Comparison of ENCODE assay signal across 15 cellular contexts in the genomic region with DNA sequence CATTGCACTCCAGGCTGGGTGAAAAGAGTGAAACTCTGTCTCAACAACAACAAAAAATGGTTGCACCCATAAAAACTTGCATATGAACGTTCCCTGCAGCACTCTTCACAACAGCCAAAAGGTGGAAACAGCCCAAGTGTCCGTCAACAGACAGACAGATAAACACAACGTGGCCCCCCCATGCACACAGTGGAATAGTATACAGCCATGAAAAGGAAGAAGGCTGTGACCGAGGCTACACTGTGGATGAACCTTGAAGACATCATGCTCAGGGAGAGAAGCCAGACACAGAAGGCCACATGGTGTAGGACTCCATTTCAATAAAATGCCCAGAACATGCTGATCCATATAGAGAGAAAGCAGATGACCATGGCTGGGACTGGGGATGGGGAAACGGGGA. TPM values are rescaled to one million over a fixed set of nuclear protein-coding genes. Genes with fewer than 3 reads are reported as not detected.
A peak's percentile ranks its signal among the peaks of the same experiment; 100 is the strongest.
DNase-seq lines count a peak whose midpoint lies in the region; ATAC-seq and TF ChIP-seq lines count a peak whose summit lies in the region.
"Had no signal": no experiment of that assay in that cellular context is flagged by ENCODE, and none has a peak within 500 bp of the region (broad histone marks: within the 10 kb centered on the region; RNA-seq: fewer than 3 reads in every experiment).

No MANE protein-coding gene starts in this region.

- no peak overlapping the region for H3K9ac ChIP-seq in BLaER1

- H3K27me3 Mint-ChIP-seq in CD8-positive, alpha-beta memory T cell: peaks cover 0 to 7% of the 10 kb centered on the region in 2 donors
- H3K27me3 Mint-ChIP-seq in naive thymus-derived CD8-positive, alpha-beta T cell: no peaks in the 10 kb centered on the region

- no peak overlapping the region for H3K4me3 Mint-ChIP-seq in CD8-positive, alpha-beta memory T cell
- H3K4me3 Mint-ChIP-seq in naive thymus-derived CD8-positive, alpha-beta T cell: no peak overlapping the region

- peaks cover 0 to 3% (median 0%) of the 10 kb centered on the region in 5 donors for H3K9me3 Mint-ChIP-seq in CD8-positive, alpha-beta memory T cell
- H3K9me3 Mint-ChIP-seq in naive thymus-derived CD8-positive, alpha-beta T cell: peaks cover 0 to 1% (median 0%) of the 10 kb centered on the region in 9 donors

- peaks cover 23 to 65% (median 32%) of the 10 kb centered on the region in 3 donors for H3K36me3 Mint-ChIP-seq in CD8-positive, alpha-beta memory T cell
- H3K36me3 Mint-ChIP-seq in naive thymus-derived CD8-positive, alpha-beta T cell: peaks cover 1 to 50% (median 7%) of the 10 kb centered on the region in 3 donors

- H3K27ac ChIP-seq in BLaER1 (0 out of 2 replicates have a peak overlapping the region, but pooled peaks have one; percentile 26), coronary artery (peak overlapping the region in 1 of 2 donors; percentile 28)
- H3K27ac ChIP-seq in CD8-positive, alpha-beta memory T cell (ENCODE audit: low read depth, low read length): no peak overlapping the region
- H3K27ac ChIP-seq: foreskin keratinocyte had no signal

- peaks cover 58% of the 10 kb centered on the region for H3K4me1 ChIP-seq in BLaER1
- peaks cover 30% of the 10 kb centered on the region for H3K4me1 ChIP-seq in CD8-positive, alpha-beta memory T cell (ENCODE audit: insufficient read depth, low read length)
- H3K4me1 ChIP-seq: foreskin keratinocyte had no signal

- no peak overlapping the region for H3K4me2 ChIP-seq in BLaER1

- TF ChIP-seq CTCF in coronary artery (IDR thresholded peaks at IDR 0.05): no peak

- in situ Hi-C loops in KBM-7 (cut with MboI; ENCODE audit: low pct_unique_long_range_greater_than_20kb, low sequenced_read_pairs): no loop called here

- POLR2A ChIA-PET in CD8-positive, alpha-beta memory T cell (lab: Charles Lee): no interaction called here
- POLR2A ChIA-PET in naive thymus-derived CD8-positive, alpha-beta T cell (lab: Charles Lee): no interaction called here

- peaks cover 21% of the 10 kb centered on the region for H3K9me3 ChIP-seq in BLaER1
- no peaks in the 10 kb centered on the region for H3K9me3 ChIP-seq in CD8-positive, alpha-beta memory T cell (ENCODE audit: low read length)
- H3K9me3 ChIP-seq: mucosa of descending colon had no signal

- peaks cover 33 to 53% (median 35%) of the 10 kb centered on the region in 3 donors for H3K4me1 Mint-ChIP-seq in CD8-positive, alpha-beta memory T cell
- H3K4me1 Mint-ChIP-seq in naive thymus-derived CD8-positive, alpha-beta T cell: peaks cover 13 to 41% (median 27%) of the 10 kb centered on the region in 4 donors

- CTCF ChIA-PET in CD8-positive, alpha-beta memory T cell (lab: Charles Lee): no interaction called here

- no peaks in the 10 kb centered on the region; the same call in 1 of the 2 replicates for H3K27me3 ChIP-seq in BLaER1
- no peaks in the 10 kb centered on the region for H3K27me3 ChIP-seq in CD8-positive, alpha-beta memory T cell (ENCODE audit: insufficient read depth, low read length, poor library complexity, severe bottlenecking)
- H3K27me3 ChIP-seq: foreskin keratinocyte had no signal

- H3K4me3 ChIP-seq in BLaER1 (no peak overlapping the region), coronary artery (no peak overlapping the region)
- H3K4me3 ChIP-seq in CD8-positive, alpha-beta memory T cell (ENCODE audit: low read length): no peak overlapping the region
- H3K4me3 ChIP-seq: mucosa of descending colon had no signal

- H3K36me3 ChIP-seq in BLaER1: peaks cover 74% of the 10 kb centered on the region
- H3K36me3 ChIP-seq in CD8-positive, alpha-beta memory T cell (ENCODE audit: insufficient read depth, low read length): peaks cover 35% of the 10 kb centered on the region

- H3K27ac Mint-ChIP-seq in CD8-positive, alpha-beta memory T cell: peak overlapping the region in 7 of 8 donors; percentile 11 to 77 (median 70)
- H3K27ac Mint-ChIP-seq in naive thymus-derived CD8-positive, alpha-beta T cell: peak overlapping the region in 8 of 10 donors; percentile 18 to 89 (median 56)
- H3K27ac Mint-ChIP-seq: progenitor cell of endocrine pancreas had no signal

- DNase-seq in CD8-positive, alpha-beta memory T cell: no peak
- peak; percentile 29 for DNase-seq in coronary artery (ENCODE audit: low spot score)
- DNase-seq in naive thymus-derived CD8-positive, alpha-beta T cell: no peak
- no peak for DNase-seq in GM19238 (ENCODE audit: insufficient read length, low spot score)
- DNase-seq in stimulated activated CD4-positive, alpha-beta T cell treated with anti-CD3 and anti-CD28 coated beads, Interleukin-4, amount 100 ng/mL, for 1 hour: no peak
- no peak for DNase-seq in KBM-7
- no peak for DNase-seq in cerebellar nuclear complex (lab: John Stamatoyannopoulos, UW)
- DNase-seq: DMS79 treated with DMSO at 0.1 percent for 48 hours, foreskin keratinocyte, mucosa of descending colon, NCI-H1694 treated with DMSO at 0.1 percent for 48 hours, NCI-H526 had no signal

- peaks cover 62% of the 10 kb centered on the region for H4K20me1 ChIP-seq in BLaER1

- ATAC-seq in naive thymus-derived CD8-positive, alpha-beta T cell: no peak
- ATAC-seq: foreskin keratinocyte had no signal

RNA-seq across cellular contexts. Expression of gene ASMTL, which starts 33.5 kb away (rescaled TPM):
- total RNA-seq in CD8-positive, alpha-beta memory T cell: 10 to 100 TPM; 26.1 to 26.5 TPM
- 47.9 TPM for polyA plus RNA-seq in CD8-positive, alpha-beta memory T cell
- total RNA-seq in naive thymus-derived CD8-positive, alpha-beta T cell: 10 to 100 TPM; 24.9 to 27.2 TPM
- polyA plus RNA-seq in naive thymus-derived CD8-positive, alpha-beta T cell: 10 to 100 TPM; 37.8 to 43.6 (median 42.3) TPM

RNA-seq across cellular contexts. Expression of gene P2RY8, which starts 50.8 kb away (rescaled TPM):
- 10 to 100 TPM; 47.1 to 50.1 TPM for total RNA-seq in CD8-positive, alpha-beta memory T cell
- polyA plus RNA-seq in CD8-positive, alpha-beta memory T cell: 302 TPM
- 100 to 1,000 TPM; 131 to 132 TPM for total RNA-seq in naive thymus-derived CD8-positive, alpha-beta T cell
- 100 to 1,000 TPM; 163 to 190 (median 169) TPM for polyA plus RNA-seq in naive thymus-derived CD8-positive, alpha-beta T cell
- total RNA-seq: foreskin keratinocyte, progenitor cell of endocrine pancreas had no signal
- polyA plus RNA-seq: BJ, foreskin keratinocyte had no signal
